Comparison of ENCODE assay signal across 25 cellular contexts in the genomic region with DNA sequence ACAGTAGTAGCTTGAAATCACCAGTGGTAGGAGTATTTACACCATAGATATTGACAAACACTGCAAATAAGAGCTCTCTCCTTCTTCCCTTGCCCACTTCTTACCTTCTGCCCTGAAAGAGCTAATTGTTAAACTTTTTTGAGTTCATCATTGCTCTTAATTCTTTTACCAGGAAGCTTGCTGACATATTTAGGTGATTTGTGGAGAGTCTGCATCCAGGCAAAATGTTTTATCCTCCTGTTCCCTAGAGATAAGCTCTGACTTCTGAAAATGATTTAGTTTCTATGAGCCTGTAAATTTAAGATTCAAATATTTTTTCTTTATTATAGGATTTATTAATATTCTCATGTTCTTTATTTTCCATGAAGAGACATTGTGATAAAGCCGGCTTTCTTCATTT.
DNase-seq lines count a peak whose midpoint lies in the region; ATAC-seq, FAIRE-seq and TF ChIP-seq lines count a peak whose summit lies in the region.
"Had no signal": no experiment of that assay in that cellular context is flagged by ENCODE, and none has a peak within 500 bp of the region (broad histone marks: within the 10 kb centered on the region; RNA-seq: fewer than 3 reads in every experiment).

No MANE protein-coding gene starts in this region.

- intact Hi-C loops in pancreas (cut with DNase I), result no loop called here

- no peak overlapping the region for H3K4me2 ChIP-seq in GM23338
- H3K4me2 ChIP-seq: A549, BLaER1 had no signal

- H3K36me3 ChIP-seq in GM23338 (ENCODE audit: insufficient read depth) (no peaks in the 10 kb centered on the region), pancreas (no peaks in the 10 kb centered on the region)
- H3K36me3 ChIP-seq: BLaER1 had no signal

- no peaks in the 10 kb centered on the region for H3K79me2 ChIP-seq in GM23338 (replicated peaks; ENCODE audit: insufficient read depth)

- H3K36me3 Mint-ChIP-seq in GM23338 (ENCODE audit: low read depth) (no peaks in the 10 kb centered on the region), mesothelial cell of epicardium (peaks cover 3% of the 10 kb centered on the region)
- H3K36me3 Mint-ChIP-seq: CD14-positive monocyte; CD4-positive, alpha-beta memory T cell; CD4-positive, CD25-positive, alpha-beta regulatory T cell; CD8-positive, alpha-beta memory T cell had no signal

- no peaks in the 10 kb centered on the region for H3K9me3 ChIP-seq in pancreas
- H3K9me3 ChIP-seq: A549, BE2C, BLaER1 had no signal

- no peak overlapping the region for H3K27ac ChIP-seq in GM23338 (ENCODE audit: low read depth)
- H3K27ac ChIP-seq in pancreas, result no peak overlapping the region
- H3K27ac ChIP-seq: 22Rv1, A549, BLaER1 had no signal

- H4K20me1 ChIP-seq in GM23338 (replicated peaks; ENCODE audit: insufficient read depth), result no peaks in the 10 kb centered on the region
- H4K20me1 ChIP-seq: BLaER1 had no signal

- peak overlapping the region; percentile 60; the same call in 1 of the 2 replicates for H3K27ac Mint-ChIP-seq in GM23338
- peak overlapping the region; percentile 44 for H3K27ac Mint-ChIP-seq in mesothelial cell of epicardium
- H3K27ac Mint-ChIP-seq: CD14-positive monocyte; CD4-positive, alpha-beta memory T cell; CD4-positive, CD25-positive, alpha-beta regulatory T cell; CD8-positive, alpha-beta memory T cell had no signal

- H3K27me3 ChIP-seq in GM23338 (ENCODE audit: insufficient read depth) (no peaks in the 10 kb centered on the region), pancreas (peaks cover 0 to 4% (median 0%) of the 10 kb centered on the region in 4 donors)
- H3K27me3 ChIP-seq: BE2C, BLaER1 had no signal

- peaks cover 16% of the 10 kb centered on the region; the same call in 2 of the 3 replicates for H3K4me1 Mint-ChIP-seq in GM23338
- peaks cover 32% of the 10 kb centered on the region for H3K4me1 Mint-ChIP-seq in mesothelial cell of epicardium
- H3K4me1 Mint-ChIP-seq: CD14-positive monocyte; CD4-positive, alpha-beta memory T cell; CD4-positive, CD25-positive, alpha-beta regulatory T cell; CD8-positive, alpha-beta memory T cell had no signal

- ATAC-seq in GM23338 (no peak), pancreas (no peak)
- ATAC-seq: A549, GM12878 had no signal

- no peaks in the 10 kb centered on the region for H3K9me2 ChIP-seq in GM23338 (ENCODE audit: insufficient read depth)

- no peaks in the 10 kb centered on the region for H3F3A ChIP-seq in GM23338 (replicated peaks; ENCODE audit: low read depth)

- DNase-seq in DMS 273 (lab: John Stamatoyannopoulos, UW; ENCODE audit: unreplicated experiment) (peak; percentile 58), GM23338 (ENCODE audit: low spot score) (no peak), mesothelial cell of epicardium (ENCODE audit: low spot score in 2 of 2, unreplicated experiment in 2 of 2) (no peak), pancreas (no peak), NCI-H1436 (lab: John Stamatoyannopoulos, UW) (no peak)
- DNase-seq: ACHN; BE2C; C1 segment of cervical spinal cord; CD4-positive, alpha-beta memory T cell; CD4-positive, CD25-positive, alpha-beta regulatory T cell; CD8-positive, alpha-beta memory T cell; COR-L47; DMS153; DMS53; DMS79; DND-41; EL; GDM1 had no signal

- H3K4me1 ChIP-seq in GM23338 (ENCODE audit: insufficient read depth) (peaks cover 17% of the 10 kb centered on the region), pancreas (no peaks in the 10 kb centered on the region)
- H3K4me1 ChIP-seq: A549, BLaER1 had no signal

- FAIRE-seq in pancreas (lab: Jason Lieb, UNC), result no peak
- FAIRE-seq: A549, GM12878, GM12892, GM18507 had no signal

- no peak for TF ChIP-seq CTCF in GM23338 (conservative IDR thresholded peaks at IDR 0.05; ENCODE audit: low read depth in 2 of 2)
- TF ChIP-seq CTCF in mesothelial cell of epicardium (IDR thresholded peaks at IDR 0.05; ENCODE audit: unreplicated experiment), result no peak
- no peak for TF ChIP-seq CTCF in pancreas (IDR thresholded peaks at IDR 0.05)

- no peak overlapping the region for H3K4me3 Mint-ChIP-seq in GM23338
- no peak overlapping the region for H3K4me3 Mint-ChIP-seq in mesothelial cell of epicardium
- H3K4me3 Mint-ChIP-seq: CD14-positive monocyte; CD4-positive, alpha-beta memory T cell; CD4-positive, CD25-positive, alpha-beta regulatory T cell; CD8-positive, alpha-beta memory T cell had no signal

- no peaks in the 10 kb centered on the region for H3K9me3 Mint-ChIP-seq in GM23338
- peaks cover 3% of the 10 kb centered on the region for H3K9me3 Mint-ChIP-seq in mesothelial cell of epicardium
- H3K9me3 Mint-ChIP-seq: CD14-positive monocyte had no signal

- H3K4me3 ChIP-seq in GM23338 (no peak overlapping the region), pancreas (no peak overlapping the region)
- H3K4me3 ChIP-seq: A549, BLaER1, GM12878 had no signal

- H3K27me3 Mint-ChIP-seq in GM23338 (ENCODE audit: insufficient read depth, low read depth, poor library complexity) (no peaks in the 10 kb centered on the region), mesothelial cell of epicardium (ENCODE audit: low read depth) (peaks cover 10% of the 10 kb centered on the region)
- H3K27me3 Mint-ChIP-seq: CD4-positive, alpha-beta memory T cell; CD4-positive, CD25-positive, alpha-beta regulatory T cell; CD8-positive, alpha-beta memory T cell had no signal

- no peak overlapping the region for H2AFZ ChIP-seq in GM23338

- WGBS in pancreas, 2 donors, result 95 to 97% methylated on average over 1 of the region's 1 CpG

TF ChIP-seq in GM23338, 12 proteins besides CTCF, POLR2A, EP300 and RAD21 (continues in another document):
- no peak for TF ChIP-seq EZH2 (IDR thresholded peaks at IDR 0.05; ENCODE audit: low read depth, unreplicated experiment)
- TF ChIP-seq ZNF462 (CRISPR knock-in tag; IDR thresholded peaks at IDR 0.05), result no peak
- TF ChIP-seq ZNF114 (CRISPR knock-in tag; IDR thresholded peaks at IDR 0.05), result no peak
- TF ChIP-seq EZH2phosphoT487 (IDR thresholded peaks at IDR 0.05; ENCODE audit: unreplicated experiment), result no peak
- TF ChIP-seq, protein P1, sequence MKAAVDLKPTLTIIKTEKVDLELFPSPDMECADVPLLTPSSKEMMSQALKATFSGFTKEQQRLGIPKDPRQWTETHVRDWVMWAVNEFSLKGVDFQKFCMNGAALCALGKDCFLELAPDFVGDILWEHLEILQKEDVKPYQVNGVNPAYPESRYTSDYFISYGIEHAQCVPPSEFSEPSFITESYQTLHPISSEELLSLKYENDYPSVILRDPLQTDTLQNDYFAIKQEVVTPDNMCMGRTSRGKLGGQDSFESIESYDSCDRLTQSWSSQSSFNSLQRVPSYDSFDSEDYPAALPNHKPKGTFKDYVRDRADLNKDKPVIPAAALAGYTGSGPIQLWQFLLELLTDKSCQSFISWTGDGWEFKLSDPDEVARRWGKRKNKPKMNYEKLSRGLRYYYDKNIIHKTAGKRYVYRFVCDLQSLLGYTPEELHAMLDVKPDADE (IDR thresholded peaks at IDR 0.05), result no peak
